36 cellular contexts compared by ENCODE assay signal in genomic region chr6:40185486-40185885, GRCh38.
"Had no signal": no experiment of that assay in that cellular context is flagged by ENCODE, and none has a peak within 500 bp of the region (broad histone marks: within the 10 kb centered on the region; RNA-seq: fewer than 3 reads in every experiment).

No MANE protein-coding gene starts in this region.

- H3K4me3 ChIP-seq: adrenal gland, body of pancreas, colonic mucosa, dorsolateral prefrontal cortex, esophagus squamous epithelium, gastroesophageal sphincter had no signal

- ATAC-seq: activated naive CD8-positive, alpha-beta T cell treated with anti-CD3 and anti-CD28 coated beads, Interleukin-2, amount 50 U/mL, for 24 hours; body of pancreas; effector memory CD8-positive, alpha-beta T cell; gastroesophageal sphincter; T-cell; WTC11 had no signal

- DNase-seq: activated CD4-positive, alpha-beta memory T cell treated with anti-CD3 and anti-CD28 coated beads, Interleukin-2, amount 10 ng/mL, durations not matched to agents 7 days and 5 days; activated CD4-positive, alpha-beta T cell treated with anti-CD3 and anti-CD28 coated beads for 1 hour; activated CD4-positive, alpha-beta T cell treated with anti-CD3 and anti-CD28 coated beads for 4 hours; activated CD4-positive, alpha-beta T cell treated with anti-CD3 and anti-CD28 coated beads, Interleukin-2, amount 10 ng/mL, durations not matched to agents 7 days and 5 days; activated CD4-positive, alpha-beta T cell treated with anti-CD3 and anti-CD28 coated beads, Interleukin-2, amount 50 U/mL, for 4 hours; activated CD8-positive, alpha-beta memory T cell treated with anti-CD3 and anti-CD28 coated beads, Interleukin-2, amount 50 U/mL, for 4 hours; activated effector memory CD4-positive, alpha-beta T cell treated with anti-CD3 and anti-CD28 coated beads, Interleukin-2, amount 50 U/mL, for 16 hours; activated naive CD4-positive, alpha-beta T cell treated with anti-CD3 and anti-CD28 coated beads for 36 hours; activated naive CD8-positive, alpha-beta T cell treated with anti-CD3 and anti-CD28 coated beads for 36 hours; activated naive CD8-positive, alpha-beta T cell treated with anti-CD3 and anti-CD28 coated beads, Interleukin-2, amount 50 U/mL, for 24 hours; activated T-cell treated with anti-CD3 and anti-CD28 coated beads, Interleukin-2, amount 50 U/mL, for 1 hour; activated T-cell treated with anti-CD3 and anti-CD28 coated beads, Interleukin-2, amount 50 U/mL, for 48 hours; adrenal gland; amygdala; aorta; body of pancreas; caudate nucleus; colonic mucosa; dorsolateral prefrontal cortex; effector CD4-positive, alpha-beta T cell; effector memory CD8-positive, alpha-beta T cell; esophagus squamous epithelium; foreskin melanocyte; head of caudate nucleus; SW 1271; T-cell had no signal

- FAIRE-seq: endometrium, endothelial cell of umbilical vein had no signal

- H3K27me3 ChIP-seq: adrenal gland, body of pancreas, colonic mucosa, esophagus squamous epithelium had no signal

- H3K4me1 ChIP-seq: adrenal gland, body of pancreas, colonic mucosa, esophagus squamous epithelium, gastroesophageal sphincter had no signal

- H3K27ac ChIP-seq: adrenal gland, body of pancreas, colonic mucosa, dorsolateral prefrontal cortex, epithelial cell of prostate, esophagus squamous epithelium, gastroesophageal sphincter had no signal

- H3K9me3 ChIP-seq: colonic mucosa had no signal

- H3K4me3 Mint-ChIP-seq: activated CD4-positive, alpha-beta memory T cell treated with anti-CD3 and anti-CD28 coated beads, Interleukin-2, amount 10 ng/mL, durations not matched to agents 7 days and 5 days; activated CD4-positive, alpha-beta T cell treated with anti-CD3 and anti-CD28 coated beads, Interleukin-2, amount 10 ng/mL, durations not matched to agents 7 days and 5 days; activated naive CD4-positive, alpha-beta T cell treated with anti-CD3 and anti-CD28 coated beads for 36 hours; activated naive CD4-positive, alpha-beta T cell treated with anti-CD3 and anti-CD28 coated beads, Interleukin-2, amount 50 U/mL, for 24 hours; activated naive CD8-positive, alpha-beta T cell treated with anti-CD3 and anti-CD28 coated beads for 36 hours; activated naive CD8-positive, alpha-beta T cell treated with anti-CD3 and anti-CD28 coated beads, Interleukin-2, amount 50 U/mL, for 24 hours; activated T-helper 1 cell treated with anti-CD3 and anti-CD28 coated beads, Interleukin-12 subunit alpha, Interleukin-12 subunit beta, Interleukin-2, Interleukin-4 antibody, amounts not matched to agents 30 ng/mL and 10 ng/mL and 1 ng/mL, durations not matched to agents 14 hours and 24 hours and 36 hours; dendritic cell treated with granulocyte-macrophage colony-stimulating factor and Interleukin-4, amounts not matched to agents 40 ng/mL and 50 ng/mL, for 4 days; effector memory CD8-positive, alpha-beta T cell; T-cell; T-helper 1 cell treated with Interleukin-12 subunit alpha and Interleukin-12 subunit beta and Interleukin-4 antibody, amounts not matched to agents 30 μg/mL and 1 μg/mL, for 36 hours; WTC11 had no signal

- H3K27ac Mint-ChIP-seq: activated CD4-positive, alpha-beta memory T cell treated with anti-CD3 and anti-CD28 coated beads, Interleukin-2, amount 10 ng/mL, durations not matched to agents 7 days and 5 days; activated CD4-positive, alpha-beta T cell treated with anti-CD3 and anti-CD28 coated beads, Interleukin-2, amount 10 ng/mL, durations not matched to agents 7 days and 5 days; activated naive CD4-positive, alpha-beta T cell treated with anti-CD3 and anti-CD28 coated beads for 36 hours; activated naive CD4-positive, alpha-beta T cell treated with anti-CD3 and anti-CD28 coated beads, Interleukin-2, amount 50 U/mL, for 24 hours; activated naive CD8-positive, alpha-beta T cell treated with anti-CD3 and anti-CD28 coated beads for 36 hours; activated naive CD8-positive, alpha-beta T cell treated with anti-CD3 and anti-CD28 coated beads, Interleukin-2, amount 50 U/mL, for 24 hours; activated T-helper 1 cell treated with anti-CD3 and anti-CD28 coated beads, Interleukin-12 subunit alpha, Interleukin-12 subunit beta, Interleukin-2, Interleukin-4 antibody, amounts not matched to agents 30 ng/mL and 10 ng/mL and 1 ng/mL, durations not matched to agents 14 hours and 24 hours and 36 hours; activated T-helper 2 cell treated with anti-CD3 and anti-CD28 coated beads, Interferon-gamma antibody, Interleukin-2, Interleukin-4, amounts not matched to agents 10 μg/mL and 5 μg/mL and 100 μg/mL, durations not matched to agents 14 hours and 24 hours and 36 hours; dendritic cell treated with granulocyte-macrophage colony-stimulating factor and Interleukin-4, amounts not matched to agents 40 ng/mL and 50 ng/mL, for 4 days; effector memory CD8-positive, alpha-beta T cell; T-cell; T-helper 1 cell treated with Interleukin-12 subunit alpha and Interleukin-12 subunit beta and Interleukin-4 antibody, amounts not matched to agents 30 μg/mL and 1 μg/mL, for 36 hours; WTC11 had no signal

- H3K4me1 Mint-ChIP-seq: activated CD4-positive, alpha-beta memory T cell treated with anti-CD3 and anti-CD28 coated beads, Interleukin-2, amount 10 ng/mL, durations not matched to agents 7 days and 5 days; activated naive CD4-positive, alpha-beta T cell treated with anti-CD3 and anti-CD28 coated beads, Interleukin-2, amount 50 U/mL, for 24 hours; activated naive CD8-positive, alpha-beta T cell treated with anti-CD3 and anti-CD28 coated beads for 36 hours; activated naive CD8-positive, alpha-beta T cell treated with anti-CD3 and anti-CD28 coated beads, Interleukin-2, amount 50 U/mL, for 24 hours; T-cell had no signal

- H3K27me3 Mint-ChIP-seq: activated CD4-positive, alpha-beta memory T cell treated with anti-CD3 and anti-CD28 coated beads, Interleukin-2, amount 10 ng/mL, durations not matched to agents 7 days and 5 days; dendritic cell treated with granulocyte-macrophage colony-stimulating factor and Interleukin-4, amounts not matched to agents 40 ng/mL and 50 ng/mL, for 4 days had no signal

- H3K36me3 Mint-ChIP-seq: T-cell had no signal

- H3K36me3 ChIP-seq: adrenal gland, colonic mucosa, esophagus squamous epithelium, gastroesophageal sphincter had no signal
